14 cellular contexts compared by ENCODE assay signal in genomic region chr17:31492206-31492605, GRCh38.
DNase-seq lines count a peak whose midpoint lies in the region; ATAC-seq, FAIRE-seq and TF ChIP-seq lines count a peak whose summit lies in the region.
"Had no signal": no experiment of that assay in that cellular context is flagged by ENCODE, and none has a peak within 500 bp of the region (broad histone marks: within the 10 kb centered on the region; RNA-seq: fewer than 3 reads in every experiment).

No MANE protein-coding gene starts in this region.

- no peak overlapping the region for H3K4me3 ChIP-seq in HL-60 (replicated peaks; ENCODE audit: insufficient read depth, low read length)
- peak overlapping the region; percentile 32; the same call in 1 of the 2 replicates for H3K4me3 ChIP-seq in GM12878
- peak overlapping the region; percentile 86 to 92 for H3K4me3 ChIP-seq in neutrophil (ENCODE audit: low read depth in 1 of 2, low read length in 1 of 2)
- H3K4me3 ChIP-seq: thoracic aorta had no signal

- peak overlapping the region; percentile 84 for H3K4me2 ChIP-seq in GM12878 (ENCODE audit: control insufficient read depth, insufficient read depth)

- peaks cover 78% of the 10 kb centered on the region for H3K4me1 Mint-ChIP-seq in CD4-positive, alpha-beta T cell (ENCODE audit: low read depth)

- POLR2A ChIA-PET in CD4-positive, alpha-beta T cell (lab: Charles Lee) = interaction anchor here (0.8 to 10.4 kb wide), 2 partner anchors 14 to 18 kb away, joined by 3 to 106 read pairs; no protein-coding TSS in a partner anchor
- POLR2A ChIA-PET in GM12878 (lab: Charles Lee) = interaction anchor here (0.8 to 3.4 kb wide), 5 partner anchors 14 to 182 kb away, joined by 3 to 28 read pairs (median 4); no protein-coding TSS in a partner anchor

- CTCF ChIA-PET in CD4-positive, alpha-beta T cell (lab: Charles Lee) = interaction anchor here (0.7 to 1.4 kb wide), 2 partner anchors 16 to 33 kb away, joined by 3 to 4 read pairs; no protein-coding TSS in a partner anchor
- CTCF ChIA-PET in GM12878 (lab: Yijun Ruan, JAX) = interaction anchor here (1.3 to 4.4 kb wide), 8 partner anchors 17 to 348 kb away, joined by 3 to 19 read pairs (median 4); no protein-coding TSS in a partner anchor

- TF ChIP-seq POLR2A in GM12878 (IDR thresholded peaks at IDR 0.05; ENCODE audit: low read depth, low read length) = no peak

- SMC1A ChIA-PET in GM12878 (lab: Charles Lee; ENCODE audit: uncharacterized antibody, unreplicated experiment) = interaction anchor here (0.9 to 6.2 kb wide), 12 partner anchors 9 to 173 kb away, joined by 3 to 60 read pairs (median 7); no protein-coding TSS in a partner anchor

- no peak for TF ChIP-seq EP300 in GM12878 (IDR thresholded peaks at IDR 0.05; ENCODE audit: borderline replicate concordance in 1 of 2, control insufficient read depth in 1 of 2, low read depth in 2 of 2, low read length in 2 of 2)

- H3K4me3 Mint-ChIP-seq in CD4-positive, alpha-beta T cell = peak overlapping the region; percentile 96

- H3K79me2 ChIP-seq in GM12878 (ENCODE audit: control insufficient read depth, insufficient read depth, low read length) = peaks cover 32% of the 10 kb centered on the region

- TF ChIP-seq RAD21 in GM12878 (IDR thresholded peaks at IDR 0.05; ENCODE audit: insufficient read depth, low read depth, low read length) = no peak

- WGBS in GM12878 (ENCODE audit: insufficient coverage, insufficient replicate concordance, low lambda C conversion rate, missing lambda C conversion rate) = 98% methylated on average over 5 of the region's 5 CpGs

- no peaks in the 10 kb centered on the region for H4K20me1 ChIP-seq in GM12878 (ENCODE audit: control insufficient read depth, insufficient read depth)

- ATAC-seq in CD4-positive, alpha-beta T cell (ENCODE audit: poor library complexity) = no peak
- ATAC-seq in GM12878 = no peak

- FAIRE-seq in GM12878 (lab: Jason Lieb, UNC) = no peak

- peak overlapping the region; percentile 36 for H3K9ac ChIP-seq in GM12878 (ENCODE audit: control insufficient read depth, insufficient read depth, low read length)
- H3K9ac ChIP-seq: parathyroid adenoma had no signal

- no peak for TF ChIP-seq CTCF in CD4-positive, alpha-beta T cell (IDR thresholded peaks at IDR 0.05)
- TF ChIP-seq CTCF in HL-60 (IDR thresholded peaks at IDR 0.05; ENCODE audit: insufficient read depth, low read length) (no peak), GM12878 (IDR thresholded peaks at IDR 0.05 in 2 of 3, conservative IDR thresholded peaks at IDR 0.05 in 1 of 3; ENCODE audit: control insufficient read depth in 2 of 3, extremely low read depth in 1 of 3, insufficient read depth in 1 of 3, low read depth in 3 of 3, low read length in 3 of 3) (no peak), neutrophil (IDR thresholded peaks at IDR 0.05) (no peak)

- H3K27ac Mint-ChIP-seq in CD4-positive, alpha-beta T cell = peak overlapping the region; percentile 96

- no peaks in the 10 kb centered on the region for H3K27me3 ChIP-seq in CD4-positive, alpha-beta T cell (ENCODE audit: control insufficient read depth, insufficient read depth, low read length)
- H3K27me3 ChIP-seq in HL-60 (ENCODE audit: insufficient read depth, poor library complexity, severe bottlenecking) = no peaks in the 10 kb centered on the region
- H3K27me3 ChIP-seq in GM12878 (replicated peaks in 1 of 2; ENCODE audit: control insufficient read depth in 2 of 2, insufficient read depth in 2 of 2, low read length in 1 of 2) = no peaks in the 10 kb centered on the region
- no peaks in the 10 kb centered on the region for H3K27me3 ChIP-seq in neutrophil

- RAD21 ChIA-PET in GM12878 (lab: Charles Lee; ENCODE audit: unreplicated experiment) = interaction anchor here (0.5 to 5.0 kb wide), 6 partner anchors 8 to 54 kb away, joined by 3 to 61 read pairs (median 7); no protein-coding TSS in a partner anchor

- H3K36me3 Mint-ChIP-seq in CD4-positive, alpha-beta T cell (ENCODE audit: low read depth) = peaks cover 4% of the 10 kb centered on the region

- H3K4me1 ChIP-seq in GM12878 (ENCODE audit: control insufficient read depth, insufficient read depth, low read length) = peaks cover 71% of the 10 kb centered on the region
- peaks cover 87 to 91% of the 10 kb centered on the region in 2 experiments for H3K4me1 ChIP-seq in neutrophil (ENCODE audit: control insufficient read depth in 1 of 2, insufficient read depth in 1 of 2, low read depth in 1 of 2, low read length in 1 of 2)

- H3K9me3 ChIP-seq in CD4-positive, alpha-beta T cell (ENCODE audit: control insufficient read depth, low read length) = no peaks in the 10 kb centered on the region
- H3K9me3 ChIP-seq in GM12878 (replicated peaks; ENCODE audit: control insufficient read depth, insufficient read depth, low read length) = no peaks in the 10 kb centered on the region
- no peaks in the 10 kb centered on the region for H3K9me3 ChIP-seq in neutrophil
- H3K9me3 ChIP-seq: thoracic aorta had no signal

- no peaks in the 10 kb centered on the region; a peak in 1 of 4 replicates for H3K36me3 ChIP-seq in GM12878 (ENCODE audit: control insufficient read depth in 2 of 2, insufficient read depth in 2 of 2, low read length in 1 of 2)
- no peaks in the 10 kb centered on the region for H3K36me3 ChIP-seq in neutrophil
- H3K36me3 ChIP-seq: thoracic aorta had no signal

- in situ Hi-C loops in GM12878 (cut with MboI) = no loop called here

- no peak overlapping the region for H2AFZ ChIP-seq in GM12878 (ENCODE audit: control insufficient read depth, low read depth, low read length)
- H2AFZ ChIP-seq: parathyroid adenoma had no signal

- intact Hi-C loops in CD4-positive, alpha-beta T cell (cut with DNase I, micrococcal nuclease) = loop anchor here in 1 of 2 experiments (2.0 kb wide), 1 partner anchor 57 kb away; no protein-coding TSS in a partner anchor
- intact Hi-C loops in GM12878 (cut with micrococcal nuclease; ENCODE audit: unreplicated experiment) = loop anchor here (5.0 kb wide), 1 partner anchor 45 kb away; no protein-coding TSS in a partner anchor

- no peak for DNase-seq in CD4-positive, alpha-beta T cell
- DNase-seq in HL-60 (ENCODE audit: low read depth in 1 of 2, low spot score in 1 of 2) (no peak), GM12878 (ENCODE audit: low read depth, low spot score) (no peak), hypothalamus (lab: John Stamatoyannopoulos, UW) (no peak), caudate nucleus (lab: John Stamatoyannopoulos, UW) (no peak), kidney glomerular epithelial cell (lab: John Stamatoyannopoulos, UW) (no peak)
- DNase-seq: EL, midbrain, NCI-H187 treated with DMSO at 0.1 percent for 48 hours, NCI-H524, RPMI8226 had no signal

- no TSS peak for BruUV-seq in GM12878 (replicated peaks; lab: Mats Ljungman, UMichigan)

- peak overlapping the region; percentile 81 for H3K27ac ChIP-seq in CD4-positive, alpha-beta T cell (ENCODE audit: low read depth, low read length)
- H3K27ac ChIP-seq in HL-60 (replicated peaks) (peak overlapping the region; percentile 84), GM12878 (ENCODE audit: control insufficient read depth, insufficient read depth) (peak overlapping the region; percentile 92), neutrophil (peak overlapping the region; percentile 98), caudate nucleus (ENCODE audit: low read depth, low read length) (no peak overlapping the region)
- H3K27ac ChIP-seq: parathyroid adenoma, thoracic aorta had no signal

- H3K9me3 Mint-ChIP-seq in CD4-positive, alpha-beta T cell = no peaks in the 10 kb centered on the region

- H3K27me3 Mint-ChIP-seq in CD4-positive, alpha-beta T cell = no peaks in the 10 kb centered on the region

TF ChIP-seq in GM12878, 131 proteins besides CTCF, POLR2A, EP300 and RAD21:
- TF ChIP-seq IKZF2 (IDR thresholded peaks at IDR 0.05) = no peak
- no peak for TF ChIP-seq ZNF217 (IDR thresholded peaks at IDR 0.05)
- no peak for TF ChIP-seq KDM1A (IDR thresholded peaks at IDR 0.05; ENCODE audit: borderline replicate concordance)
- no peak for TF ChIP-seq BACH1 (IDR thresholded peaks at IDR 0.05; ENCODE audit: borderline replicate concordance)
- no peak for TF ChIP-seq HDGF (IDR thresholded peaks at IDR 0.05)
- no peak for TF ChIP-seq MXI1 (IDR thresholded peaks at IDR 0.05; ENCODE audit: low read depth, low read length)
- no peak for TF ChIP-seq MTA3 (IDR thresholded peaks at IDR 0.05; ENCODE audit: borderline replicate concordance, low read length)
- no peak for TF ChIP-seq RELB (IDR thresholded peaks at IDR 0.05; ENCODE audit: low read depth)
- no peak for TF ChIP-seq SP1 (IDR thresholded peaks at IDR 0.05; ENCODE audit: low read depth, low read length)
- TF ChIP-seq RCOR1 (conservative IDR thresholded peaks at IDR 0.05; ENCODE audit: low read depth, low read length) = no peak
- TF ChIP-seq ZNF384 (IDR thresholded peaks at IDR 0.05; ENCODE audit: borderline replicate concordance, low read depth, low read length) = no peak
- TF ChIP-seq IKZF1 (conservative IDR thresholded peaks at IDR 0.05) = no peak
TF ChIP-seq in GM12878: peak in this region for 0.
